1 cellular context compared by ENCODE assay signal in the genomic region with DNA sequence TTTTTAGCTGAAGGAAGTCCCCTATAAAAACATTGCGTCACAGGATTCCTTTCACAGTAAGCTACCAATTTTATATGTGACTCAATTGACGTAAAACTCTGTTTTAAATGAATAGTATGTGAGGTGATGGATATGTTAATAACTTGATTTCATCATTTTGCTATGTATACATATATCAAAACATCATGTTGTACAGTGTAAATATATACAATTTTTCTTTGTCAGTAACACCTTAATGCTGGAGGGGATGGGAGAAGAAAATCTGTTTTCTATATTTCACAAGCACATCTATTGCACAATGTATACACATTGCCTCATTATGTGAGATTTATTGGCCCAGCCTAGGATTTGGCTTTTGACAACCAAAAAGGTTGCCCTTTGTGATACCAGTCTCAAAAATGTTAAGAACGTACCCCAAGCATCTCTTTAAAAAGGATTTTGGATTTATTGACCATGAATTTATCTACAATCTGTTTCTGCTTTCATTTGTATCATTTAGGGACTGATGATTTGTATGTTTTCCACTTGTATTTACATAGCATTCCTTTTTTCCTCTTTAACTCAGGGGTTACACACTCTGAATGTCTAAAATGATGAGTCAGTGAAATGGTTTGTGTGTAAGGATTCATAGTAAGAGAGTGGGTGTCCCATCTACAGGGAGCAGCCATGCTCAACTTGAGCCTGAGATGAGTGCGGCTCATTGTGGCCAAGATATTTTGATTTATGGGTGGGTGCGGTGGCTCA.
TF ChIP-seq lines count a peak whose summit lies in the region.

No MANE protein-coding gene starts in this region.

TF ChIP-seq in A549, 52 proteins besides CTCF, POLR2A, EP300 and RAD21 (continued from another document):
- TF ChIP-seq, protein P1, sequence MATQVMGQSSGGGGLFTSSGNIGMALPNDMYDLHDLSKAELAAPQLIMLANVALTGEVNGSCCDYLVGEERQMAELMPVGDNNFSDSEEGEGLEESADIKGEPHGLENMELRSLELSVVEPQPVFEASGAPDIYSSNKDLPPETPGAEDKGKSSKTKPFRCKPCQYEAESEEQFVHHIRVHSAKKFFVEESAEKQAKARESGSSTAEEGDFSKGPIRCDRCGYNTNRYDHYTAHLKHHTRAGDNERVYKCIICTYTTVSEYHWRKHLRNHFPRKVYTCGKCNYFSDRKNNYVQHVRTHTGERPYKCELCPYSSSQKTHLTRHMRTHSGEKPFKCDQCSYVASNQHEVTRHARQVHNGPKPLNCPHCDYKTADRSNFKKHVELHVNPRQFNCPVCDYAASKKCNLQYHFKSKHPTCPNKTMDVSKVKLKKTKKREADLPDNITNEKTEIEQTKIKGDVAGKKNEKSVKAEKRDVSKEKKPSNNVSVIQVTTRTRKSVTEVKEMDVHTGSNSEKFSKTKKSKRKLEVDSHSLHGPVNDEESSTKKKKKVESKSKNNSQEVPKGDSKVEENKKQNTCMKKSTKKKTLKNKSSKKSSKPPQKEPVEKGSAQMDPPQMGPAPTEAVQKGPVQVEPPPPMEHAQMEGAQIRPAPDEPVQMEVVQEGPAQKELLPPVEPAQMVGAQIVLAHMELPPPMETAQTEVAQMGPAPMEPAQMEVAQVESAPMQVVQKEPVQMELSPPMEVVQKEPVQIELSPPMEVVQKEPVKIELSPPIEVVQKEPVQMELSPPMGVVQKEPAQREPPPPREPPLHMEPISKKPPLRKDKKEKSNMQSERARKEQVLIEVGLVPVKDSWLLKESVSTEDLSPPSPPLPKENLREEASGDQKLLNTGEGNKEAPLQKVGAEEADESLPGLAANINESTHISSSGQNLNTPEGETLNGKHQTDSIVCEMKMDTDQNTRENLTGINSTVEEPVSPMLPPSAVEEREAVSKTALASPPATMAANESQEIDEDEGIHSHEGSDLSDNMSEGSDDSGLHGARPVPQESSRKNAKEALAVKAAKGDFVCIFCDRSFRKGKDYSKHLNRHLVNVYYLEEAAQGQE (IDR thresholded peaks at IDR 0.05): no peak
- TF ChIP-seq FOSL2 (IDR thresholded peaks at IDR 0.05): no peak
- peak; percentile 70 for TF ChIP-seq FOSL2 (CRISPR knock-in tag; IDR thresholded peaks at IDR 0.05)
- peak; percentile 99 for TF ChIP-seq CEBPB (IDR thresholded peaks at IDR 0.05)
- no peak for TF ChIP-seq POLR2AphosphoS2 (conservative IDR thresholded peaks at IDR 0.05; ENCODE audit: low read length)
- TF ChIP-seq ZNF302 (CRISPR knock-in tag; IDR thresholded peaks at IDR 0.05): no peak
- TF ChIP-seq EHF (CRISPR knock-in tag; IDR thresholded peaks at IDR 0.05): no peak
- TF ChIP-seq TP53 (CRISPR knock-in tag; IDR thresholded peaks at IDR 0.05): no peak
- no peak for TF ChIP-seq ZC3H11A (IDR thresholded peaks at IDR 0.05)
- no peak for TF ChIP-seq ZSCAN20 (CRISPR knock-in tag; IDR thresholded peaks at IDR 0.05)
- no peak for TF ChIP-seq SREBF2 (IDR thresholded peaks at IDR 0.05)
- TF ChIP-seq JUN (IDR thresholded peaks at IDR 0.05): peak in 1 of 2 experiments; percentile 54; a peak in 2 of 5 replicates
- TF ChIP-seq GATA3 (IDR thresholded peaks at IDR 0.05; ENCODE audit: borderline replicate concordance): peak; percentile 69
- peak; percentile 99 for TF ChIP-seq MAFK (IDR thresholded peaks at IDR 0.05; ENCODE audit: partially characterized antibody)
- TF ChIP-seq, protein P2, sequence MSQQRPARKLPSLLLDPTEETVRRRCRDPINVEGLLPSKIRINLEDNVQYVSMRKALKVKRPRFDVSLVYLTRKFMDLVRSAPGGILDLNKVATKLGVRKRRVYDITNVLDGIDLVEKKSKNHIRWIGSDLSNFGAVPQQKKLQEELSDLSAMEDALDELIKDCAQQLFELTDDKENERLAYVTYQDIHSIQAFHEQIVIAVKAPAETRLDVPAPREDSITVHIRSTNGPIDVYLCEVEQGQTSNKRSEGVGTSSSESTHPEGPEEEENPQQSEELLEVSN (IDR thresholded peaks at IDR 0.05; ENCODE audit: borderline replicate concordance, low read depth): no peak
- no peak for TF ChIP-seq CBX8 (IDR thresholded peaks at IDR 0.05)
- TF ChIP-seq BHLHE40 (IDR thresholded peaks at IDR 0.05; ENCODE audit: low read depth, low read length): no peak
- TF ChIP-seq, protein P3, sequence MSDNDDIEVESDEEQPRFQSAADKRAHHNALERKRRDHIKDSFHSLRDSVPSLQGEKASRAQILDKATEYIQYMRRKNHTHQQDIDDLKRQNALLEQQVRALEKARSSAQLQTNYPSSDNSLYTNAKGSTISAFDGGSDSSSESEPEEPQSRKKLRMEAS (IDR thresholded peaks at IDR 0.05): peak; percentile 26; the same call in 1 of the 2 replicates
- TF ChIP-seq, protein P4, sequence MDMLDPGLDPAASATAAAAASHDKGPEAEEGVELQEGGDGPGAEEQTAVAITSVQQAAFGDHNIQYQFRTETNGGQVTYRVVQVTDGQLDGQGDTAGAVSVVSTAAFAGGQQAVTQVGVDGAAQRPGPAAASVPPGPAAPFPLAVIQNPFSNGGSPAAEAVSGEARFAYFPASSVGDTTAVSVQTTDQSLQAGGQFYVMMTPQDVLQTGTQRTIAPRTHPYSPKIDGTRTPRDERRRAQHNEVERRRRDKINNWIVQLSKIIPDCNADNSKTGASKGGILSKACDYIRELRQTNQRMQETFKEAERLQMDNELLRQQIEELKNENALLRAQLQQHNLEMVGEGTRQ (IDR thresholded peaks at IDR 0.05): no peak
- TF ChIP-seq NFE2L2 (conservative IDR thresholded peaks at IDR 0.05; ENCODE audit: low read length): no peak
- TF ChIP-seq JUNB (IDR thresholded peaks at IDR 0.05): peak; percentile 30; the same call in 1 of the 2 replicates
- TF ChIP-seq KDM1A (IDR thresholded peaks at IDR 0.05; ENCODE audit: low read depth): no peak
- TF ChIP-seq, protein P5, sequence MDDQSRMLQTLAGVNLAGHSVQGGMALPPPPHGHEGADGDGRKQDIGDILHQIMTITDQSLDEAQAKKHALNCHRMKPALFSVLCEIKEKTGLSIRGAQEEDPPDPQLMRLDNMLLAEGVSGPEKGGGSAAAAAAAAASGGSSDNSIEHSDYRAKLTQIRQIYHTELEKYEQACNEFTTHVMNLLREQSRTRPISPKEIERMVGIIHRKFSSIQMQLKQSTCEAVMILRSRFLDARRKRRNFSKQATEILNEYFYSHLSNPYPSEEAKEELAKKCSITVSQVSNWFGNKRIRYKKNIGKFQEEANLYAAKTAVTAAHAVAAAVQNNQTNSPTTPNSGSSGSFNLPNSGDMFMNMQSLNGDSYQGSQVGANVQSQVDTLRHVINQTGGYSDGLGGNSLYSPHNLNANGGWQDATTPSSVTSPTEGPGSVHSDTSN (IDR thresholded peaks at IDR 0.05): no peak
- no peak for TF ChIP-seq HOXB13 (CRISPR knock-in tag; IDR thresholded peaks at IDR 0.05; ENCODE audit: low read depth)
- TF ChIP-seq, protein P6, sequence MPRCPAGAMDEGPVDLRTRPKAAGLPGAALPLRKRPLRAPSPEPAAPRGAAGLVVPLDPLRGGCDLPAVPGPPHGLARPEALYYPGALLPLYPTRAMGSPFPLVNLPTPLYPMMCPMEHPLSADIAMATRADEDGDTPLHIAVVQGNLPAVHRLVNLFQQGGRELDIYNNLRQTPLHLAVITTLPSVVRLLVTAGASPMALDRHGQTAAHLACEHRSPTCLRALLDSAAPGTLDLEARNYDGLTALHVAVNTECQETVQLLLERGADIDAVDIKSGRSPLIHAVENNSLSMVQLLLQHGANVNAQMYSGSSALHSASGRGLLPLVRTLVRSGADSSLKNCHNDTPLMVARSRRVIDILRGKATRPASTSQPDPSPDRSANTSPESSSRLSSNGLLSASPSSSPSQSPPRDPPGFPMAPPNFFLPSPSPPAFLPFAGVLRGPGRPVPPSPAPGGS (IDR thresholded peaks at IDR 0.05): peak; percentile 44; the same call in 1 of the 3 replicates
- no peak for TF ChIP-seq ESRRA (IDR thresholded peaks at IDR 0.05; ENCODE audit: borderline replicate concordance, low read length)
- TF ChIP-seq HOXA7 (CRISPR knock-in tag; IDR thresholded peaks at IDR 0.05): no peak
